In the genomic region with DNA sequence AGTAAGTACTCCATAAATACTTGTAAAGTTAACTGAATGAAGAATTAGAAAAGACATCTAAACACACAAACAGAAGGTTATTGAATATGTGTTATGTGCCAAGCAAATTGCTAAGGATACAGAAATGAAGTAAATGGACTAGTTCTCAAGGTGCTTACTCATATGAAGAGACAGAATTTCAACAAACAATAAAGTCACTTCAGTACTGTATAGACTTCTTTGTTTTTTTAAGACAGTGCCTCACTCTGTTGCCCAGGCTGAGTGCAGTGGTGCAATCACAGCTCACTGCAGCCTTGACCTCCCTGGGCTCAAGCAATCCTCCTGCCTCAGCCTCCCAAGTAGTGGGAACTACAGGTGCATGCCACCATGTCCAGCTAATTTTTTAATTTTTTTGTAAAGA, we compare ENCODE assay signal across 28 cellular contexts.
"Had no signal": no experiment of that assay in that cellular context is flagged by ENCODE, and none has a peak within 500 bp of the region (broad histone marks: within the 10 kb centered on the region; RNA-seq: fewer than 3 reads in every experiment).

No MANE protein-coding gene starts in this region.

- H3K4me1 ChIP-seq: adrenal gland, Peyer's patch had no signal

- H3K4me1 Mint-ChIP-seq: T-helper 17 cell had no signal

- H3K27me3 ChIP-seq: adrenal gland, Peyer's patch, SJCRH30 had no signal

- H3K9me3 ChIP-seq: adrenal gland, Peyer's patch, SJCRH30 had no signal

- H3K36me3 ChIP-seq: adrenal gland, Peyer's patch, SJCRH30 had no signal

- H3K27ac Mint-ChIP-seq: activated naive CD4-positive, alpha-beta T cell treated with anti-CD3 and anti-CD28 coated beads, Interleukin-2, amount 10 ng/mL, durations not matched to agents 7 days and 5 days; activated naive CD8-positive, alpha-beta T cell treated with anti-CD3 and anti-CD28 coated beads for 36 hours; activated T-helper 2 cell treated with anti-CD3 and anti-CD28 coated beads, Interferon-gamma antibody, Interleukin-2, Interleukin-4, amounts not matched to agents 10 μg/mL and 5 μg/mL and 100 μg/mL, durations not matched to agents 14 hours and 24 hours and 36 hours; T-helper 17 cell; WTC11 had no signal

- H3K36me3 Mint-ChIP-seq: WTC11 had no signal

- H3K4me3 Mint-ChIP-seq: activated naive CD4-positive, alpha-beta T cell treated with anti-CD3 and anti-CD28 coated beads, Interleukin-2, amount 10 ng/mL, durations not matched to agents 7 days and 5 days; activated naive CD8-positive, alpha-beta T cell treated with anti-CD3 and anti-CD28 coated beads for 36 hours; T-helper 17 cell; WTC11 had no signal

- DNase-seq: activated CD4-positive, alpha-beta T cell treated with anti-CD3 and anti-CD28 coated beads, Interleukin-2, amount 50 U/mL, for 48 hours; activated gamma-delta T cell treated with Interleukin-2 at 50 U/mL for 16 hours; activated naive CD4-positive, alpha-beta T cell treated with anti-CD3 and anti-CD28 coated beads, Interleukin-2, amount 10 ng/mL, durations not matched to agents 7 days and 5 days; activated naive CD8-positive, alpha-beta T cell treated with anti-CD3 and anti-CD28 coated beads for 36 hours; activated T-cell treated with anti-CD3 and anti-CD28 coated beads for 4 hours; adrenal gland; anterior cingulate cortex; cerebellar nuclear complex; Karpas-422; MM.1S; NCI-H1105; NCI-H1436; NCI-H1694 treated with DMSO at 0.1 percent for 48 hours; NCI-H2081; NCI-H510A treated with DMSO at 0.1 percent for 48 hours; NCI-H69; NK-92 treated with Interleukin-12 subunit alpha and Interleukin-12 subunit beta, amount 100 ng/mL, for 24 hours; OCI-M1; Peyer's patch; Right ventricle myocardium superior; SJCRH30; SW 1271; T-helper 17 cell; T-helper 9 cell had no signal

- ATAC-seq: K562, T-helper 17 cell, WTC11 had no signal

- H3K27me3 Mint-ChIP-seq: activated naive CD4-positive, alpha-beta T cell treated with anti-CD3 and anti-CD28 coated beads, Interleukin-2, amount 10 ng/mL, durations not matched to agents 7 days and 5 days; activated naive CD8-positive, alpha-beta T cell treated with anti-CD3 and anti-CD28 coated beads for 36 hours; T-helper 17 cell had no signal

- H3K4me3 ChIP-seq: adrenal gland, K562, Peyer's patch, SJCRH30 had no signal

- H3K9me3 Mint-ChIP-seq: activated naive CD4-positive, alpha-beta T cell treated with anti-CD3 and anti-CD28 coated beads, Interleukin-2, amount 10 ng/mL, durations not matched to agents 7 days and 5 days; activated naive CD8-positive, alpha-beta T cell treated with anti-CD3 and anti-CD28 coated beads for 36 hours; activated T-helper 2 cell treated with anti-CD3 and anti-CD28 coated beads, Interferon-gamma antibody, Interleukin-2, Interleukin-4, amounts not matched to agents 10 μg/mL and 5 μg/mL and 100 μg/mL, durations not matched to agents 14 hours and 24 hours and 36 hours; WTC11 had no signal

- H3K27ac ChIP-seq: adrenal gland, Peyer's patch, RWPE1, SJCRH30 had no signal
